In the genomic region with DNA sequence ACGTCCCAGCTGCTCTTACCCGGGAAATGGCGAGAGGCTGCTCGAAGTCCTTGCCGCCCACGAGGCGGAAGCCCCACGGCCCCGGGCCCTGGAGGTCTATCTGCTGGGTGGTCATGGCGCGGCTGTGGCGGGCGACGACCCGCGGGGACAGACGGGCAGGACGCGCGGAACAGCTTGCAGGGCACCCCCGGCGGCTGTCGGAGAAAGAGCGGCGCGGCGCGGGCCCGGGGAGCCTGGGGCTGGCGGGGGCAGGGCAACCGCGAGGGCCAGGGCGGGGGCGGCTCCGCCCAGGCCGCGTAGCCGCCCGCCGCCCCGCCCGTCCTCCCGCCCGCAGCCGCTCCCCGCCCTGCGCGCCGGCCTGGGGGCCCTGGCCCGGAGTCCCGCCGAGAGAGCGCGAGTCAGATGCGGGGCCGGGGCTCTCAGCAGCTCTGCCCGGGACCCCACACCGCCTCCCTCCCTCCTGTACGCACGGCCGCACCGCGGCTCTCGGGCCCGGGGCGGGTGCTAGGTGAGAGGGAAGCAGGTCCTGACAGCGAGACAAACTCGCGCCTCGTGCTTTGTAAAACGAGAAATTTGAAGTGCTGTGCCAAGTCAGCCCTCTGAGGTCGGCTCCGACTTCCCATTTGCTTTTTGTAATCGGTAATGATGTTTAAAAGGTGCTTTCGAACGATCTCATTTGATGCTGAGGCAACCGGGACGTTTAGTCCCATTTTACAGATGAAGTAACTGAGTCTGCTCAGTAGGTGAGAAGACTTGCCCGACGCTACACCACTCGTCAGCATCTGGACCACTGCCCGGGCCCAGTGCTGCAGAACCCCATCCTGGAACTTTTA, we compare ENCODE assay signal across 1 cellular context.
TF ChIP-seq lines count a peak whose summit lies in the region.

A gene with protein sequence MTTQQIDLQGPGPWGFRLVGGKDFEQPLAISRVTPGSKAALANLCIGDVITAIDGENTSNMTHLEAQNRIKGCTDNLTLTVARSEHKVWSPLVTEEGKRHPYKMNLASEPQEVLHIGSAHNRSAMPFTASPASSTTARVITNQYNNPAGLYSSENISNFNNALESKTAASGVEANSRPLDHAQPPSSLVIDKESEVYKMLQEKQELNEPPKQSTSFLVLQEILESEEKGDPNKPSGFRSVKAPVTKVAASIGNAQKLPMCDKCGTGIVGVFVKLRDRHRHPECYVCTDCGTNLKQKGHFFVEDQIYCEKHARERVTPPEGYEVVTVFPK (minus strand): TSS at position 203 of the 833 bp plus-strand sequence. CDS start 88 bp downstream, at position 115.

TF ChIP-seq in H1, 55 proteins besides CTCF, POLR2A, EP300 and RAD21 (continued from another document):
- TF ChIP-seq CTBP2 (IDR thresholded peaks at IDR 0.05; ENCODE audit: borderline replicate concordance, insufficient read depth, insufficient read length, low read length) (no peak), CHD1 (IDR thresholded peaks at IDR 0.05; ENCODE audit: low read depth, low read length) (no peak)
TF ChIP-seq in H1: peak in this region for 10.
